In genomic region chr6:168284187-168284586, GRCh38 we compare ENCODE assay signal across 18 cellular contexts. TPM values are rescaled to one million over a fixed set of nuclear protein-coding genes. Genes with fewer than 3 reads are reported as not detected.
DNase-seq lines count a peak whose midpoint lies in the region; FAIRE-seq and TF ChIP-seq lines count a peak whose summit lies in the region.
"Had no signal": no experiment of that assay in that cellular context is flagged by ENCODE, and none has a peak within 500 bp of the region (broad histone marks: within the 10 kb centered on the region; RNA-seq: fewer than 3 reads in every experiment).

No MANE protein-coding gene starts in this region.

- no peak overlapping the region for H3K4me3 Mint-ChIP-seq in activated CD4-positive, alpha-beta T cell treated with anti-CD3 and anti-CD28 coated beads, Interleukin-2, amount 10 ng/mL, durations not matched to agents 24 days and 14 days

- peaks cover 0 to 5% of the 10 kb centered on the region in 2 donors for H3K4me1 ChIP-seq in kidney (ENCODE audit: control insufficient read depth in 1 of 2, insufficient read depth in 1 of 2, low read depth in 1 of 2, low read length in 2 of 2)
- H3K4me1 ChIP-seq in sigmoid colon, result no peaks in the 10 kb centered on the region
- H3K4me1 ChIP-seq: A549, BE2C, SJCRH30 had no signal

- no peak overlapping the region for H3K27ac Mint-ChIP-seq in activated CD4-positive, alpha-beta T cell treated with anti-CD3 and anti-CD28 coated beads, Interleukin-2, amount 10 ng/mL, durations not matched to agents 24 days and 14 days

- TF ChIP-seq POLR2A in sigmoid colon (IDR thresholded peaks at IDR 0.05), result no peak

- no peak for FAIRE-seq in HTR-8/SVneo (lab: Jason Lieb, UNC)
- FAIRE-seq in bronchial epithelial cell (lab: Jason Lieb, UNC), result no peak
- no peak for FAIRE-seq in kidney (lab: Jason Lieb, UNC)
- FAIRE-seq: A549, H54 had no signal

- no peaks in the 10 kb centered on the region for H3K36me3 Mint-ChIP-seq in activated CD4-positive, alpha-beta T cell treated with anti-CD3 and anti-CD28 coated beads, Interleukin-2, amount 10 ng/mL, durations not matched to agents 24 days and 14 days (ENCODE audit: low read depth)

- TF ChIP-seq CTCF in bronchial epithelial cell (IDR thresholded peaks at IDR 0.05; ENCODE audit: insufficient read depth, low read length, severe bottlenecking), result no peak
- TF ChIP-seq CTCF in kidney (IDR thresholded peaks at IDR 0.05; ENCODE audit: borderline replicate concordance, extremely low read depth, insufficient read depth), result no peak
- TF ChIP-seq CTCF in sigmoid colon (IDR thresholded peaks at IDR 0.05), result no peak

- H3K9ac ChIP-seq in kidney (ENCODE audit: low read length in 2 of 2), result no peak overlapping the region

- H3K27me3 Mint-ChIP-seq in activated CD4-positive, alpha-beta T cell treated with anti-CD3 and anti-CD28 coated beads, Interleukin-2, amount 10 ng/mL, durations not matched to agents 24 days and 14 days, result no peaks in the 10 kb centered on the region

- H3K4me1 Mint-ChIP-seq in activated CD4-positive, alpha-beta T cell treated with anti-CD3 and anti-CD28 coated beads, Interleukin-2, amount 10 ng/mL, durations not matched to agents 24 days and 14 days, result peaks cover 12% of the 10 kb centered on the region

- TF ChIP-seq EP300 in sigmoid colon (IDR thresholded peaks at IDR 0.05), result no peak

- intact Hi-C loops in kidney (cut with DNase I) (no loop called here), sigmoid colon (cut with DNase I) (no loop called here)
- intact Hi-C loops in activated CD4-positive, alpha-beta T cell treated with anti-CD3 and anti-CD28 coated beads, Interleukin-2, amount 10 ng/mL, durations not matched to agents 24 days and 14 days (cut with micrococcal nuclease), result no loop called here

- H3K27me3 ChIP-seq in bronchial epithelial cell (ENCODE audit: control insufficient read depth, insufficient read depth, low read length) (no peaks in the 10 kb centered on the region), sigmoid colon (peaks cover 0 to under 1% (median 0%) of the 10 kb centered on the region in 3 donors)
- H3K27me3 ChIP-seq: BE2C had no signal

- H3K9me3 ChIP-seq in kidney (ENCODE audit: control insufficient read depth in 1 of 2, low read length in 2 of 2) (no peaks in the 10 kb centered on the region), sigmoid colon (no peaks in the 10 kb centered on the region)
- H3K9me3 ChIP-seq: A549, BE2C, SJCRH30 had no signal

- H3K27ac ChIP-seq in kidney (ENCODE audit: low read depth in 2 of 2, low read length in 2 of 2) (no peak overlapping the region), sigmoid colon (no peak overlapping the region)
- H3K27ac ChIP-seq: A549, SJCRH30 had no signal

- DNase-seq in HTR-8/SVneo (ENCODE audit: insufficient read length, low spot score) (peak; percentile 8), bronchial epithelial cell (ENCODE audit: low read depth) (peak; percentile 33), kidney (peak; percentile 23), sigmoid colon (peak; percentile 41), ureter (ENCODE audit: low spot score) (no peak), NCI-H1436 (lab: John Stamatoyannopoulos, UW) (no peak)
- no peak for DNase-seq in activated CD4-positive, alpha-beta T cell treated with anti-CD3 and anti-CD28 coated beads, Interleukin-2, amount 10 ng/mL, durations not matched to agents 24 days and 14 days
- DNase-seq: BE2C, DMS79, NCI-H1092, NCI-H1436 treated with DMSO at 0.1 percent for 48 hours, NCI-H1930, NCI-H2227 treated with DMSO at 0.1 percent for 48 hours, NCI-H510A, SJCRH30 had no signal

- WGBS in sigmoid colon, 2 donors, result 82 to 93% methylated on average over 6 of the region's 6 CpGs

- H3K36me3 ChIP-seq in bronchial epithelial cell (ENCODE audit: control insufficient read depth, insufficient read depth, low read length), result no peaks in the 10 kb centered on the region
- H3K36me3 ChIP-seq in kidney (ENCODE audit: control insufficient read depth in 1 of 2, insufficient read depth in 2 of 2, low read length in 2 of 2), result no peaks in the 10 kb centered on the region
- no peaks in the 10 kb centered on the region for H3K36me3 ChIP-seq in sigmoid colon
- H3K36me3 ChIP-seq: BE2C, SJCRH30 had no signal

- H3K4me3 ChIP-seq in bronchial epithelial cell (ENCODE audit: low read depth, low read length), result no peak overlapping the region
- H3K4me3 ChIP-seq in kidney (ENCODE audit: low read length in 2 of 2), result no peak overlapping the region
- no peak overlapping the region for H3K4me3 ChIP-seq in sigmoid colon
- H3K4me3 ChIP-seq: A549, SJCRH30 had no signal

- peaks cover 23% of the 10 kb centered on the region for H3K9me3 Mint-ChIP-seq in activated CD4-positive, alpha-beta T cell treated with anti-CD3 and anti-CD28 coated beads, Interleukin-2, amount 10 ng/mL, durations not matched to agents 24 days and 14 days

RNA-seq across cellular contexts. Expression of gene DACT2, which starts 35.4 kb away (rescaled TPM):
- total RNA-seq in bronchial epithelial cell (0.26 and 1.3 TPM in 2 replicates), kidney (5.0 TPM), sigmoid colon (1 to 10 TPM in 1 of 4 donors, under 1 TPM in 3; 0.16 to 1.1 (median 0.52) TPM), ureter (0.94 TPM)
- polyA plus RNA-seq in kidney (ENCODE audit: insufficient read depth, low read depth, low replicate concordance) (4.8 TPM), sigmoid colon (under 1 TPM; 0.23 to 0.92 (median 0.60) TPM)
- 1.8 and 1.9 TPM in 2 replicates for total RNA-seq in activated CD4-positive, alpha-beta T cell treated with anti-CD3 and anti-CD28 coated beads, Interleukin-2, amount 10 ng/mL, durations not matched to agents 24 days and 14 days
- total RNA-seq: LHCN-M2, SJCRH30 had no signal

Comparison
In these comparisons a context has a peak if more than half of its experiments do, and no peak if none do; other contexts are left out.
1. DNase-seq: peak in HTR-8/SVneo (single experiment), bronchial epithelial cell (single experiment), kidney (single experiment) and sigmoid colon (single experiment); none in activated CD4-positive, alpha-beta T cell treated with anti-CD3 and anti-CD28 coated beads, Interleukin-2, amount 10 ng/mL, durations not matched to agents 24 days and 14 days (single experiment), ureter (single experiment) and NCI-H1436 (single experiment).